Comparison of ENCODE assay signal across 8 cellular contexts in the genomic region with DNA sequence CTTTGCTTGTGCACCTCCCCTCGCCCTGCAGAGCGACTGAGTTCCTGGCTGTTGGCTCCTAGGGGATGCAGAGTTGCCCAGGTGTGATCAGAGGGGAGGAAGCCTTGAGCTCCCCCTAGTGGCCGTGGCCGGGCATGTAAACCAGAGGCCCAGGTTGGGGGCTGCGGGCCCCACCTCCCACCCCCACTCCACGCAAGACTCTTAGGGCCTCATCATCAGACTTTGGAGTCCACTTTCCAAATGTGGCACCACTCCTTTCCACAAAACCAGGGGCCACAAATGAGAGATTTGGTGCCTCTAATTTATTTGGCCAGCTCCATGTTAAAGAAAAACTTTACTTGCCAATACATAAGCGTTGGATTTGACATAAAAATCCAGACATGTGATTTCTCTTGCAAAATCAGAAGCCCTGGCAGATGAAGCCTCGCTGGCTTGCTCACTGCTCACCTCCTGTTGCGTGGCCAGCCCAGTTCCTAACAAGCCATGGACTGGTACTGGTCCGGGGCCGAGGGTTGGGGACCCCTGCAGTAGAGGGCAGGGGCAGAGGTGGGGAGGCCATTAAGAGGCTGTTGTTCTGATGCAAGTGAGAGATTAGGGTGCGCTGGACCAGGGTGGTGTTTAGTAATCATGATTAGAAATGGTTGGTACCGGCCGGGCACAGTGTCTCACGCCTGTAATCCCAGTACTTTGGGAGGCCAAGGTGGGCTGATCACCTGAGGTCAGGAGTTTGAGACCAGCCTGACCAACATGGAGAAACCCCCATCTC. TPM values are rescaled to one million over a fixed set of nuclear protein-coding genes. Genes with fewer than 3 reads are reported as not detected.
DNase-seq lines count a peak whose midpoint lies in the region; ATAC-seq, FAIRE-seq and TF ChIP-seq lines count a peak whose summit lies in the region.

No MANE protein-coding gene starts in this region.

- no peaks in the 10 kb centered on the region for H3K27me3 ChIP-seq in trophoblast cell (ENCODE audit: insufficient read depth, low read length)

- H4K91ac ChIP-seq in trophoblast cell (ENCODE audit: low read depth, low read length), result no peak overlapping the region

- no peaks in the 10 kb centered on the region for H3K9me3 Mint-ChIP-seq in activated T-cell treated with anti-CD3 and anti-CD28 coated beads, Interleukin-2, amount 50 U/mL, for 24 hours

- H2BK5ac ChIP-seq in trophoblast cell (ENCODE audit: low read depth, low read length, poor library complexity), result no peak overlapping the region

- H3K36me3 ChIP-seq in trophoblast cell (ENCODE audit: control insufficient read depth in 1 of 2, insufficient read depth in 2 of 2, low read length in 2 of 2), result no peaks in the 10 kb centered on the region

- no peak overlapping the region for H4K12ac ChIP-seq in trophoblast cell (ENCODE audit: low read depth, low read length)

- no peak overlapping the region for H3K18ac ChIP-seq in trophoblast cell (ENCODE audit: low read length)

- H3K79me1 ChIP-seq in trophoblast cell (ENCODE audit: low read length), result no peaks in the 10 kb centered on the region

- H2BK12ac ChIP-seq in trophoblast cell (ENCODE audit: low read length), result peak overlapping the region; percentile 51

- TF ChIP-seq POLR2A in GM12892 (IDR thresholded peaks at IDR 0.05; ENCODE audit: low read depth, low read length), result no peak

- no peak overlapping the region for H3K4me3 ChIP-seq in fibroblast of villous mesenchyme (ENCODE audit: low read depth, low read length)
- H3K4me3 ChIP-seq in trophoblast cell (ENCODE audit: low read depth, low read length), result no peak overlapping the region

- FAIRE-seq in GM12892 (lab: Jason Lieb, UNC), result peak; percentile 17

- WGBS in trophoblast cell (ENCODE audit: extremely low coverage, insufficient coverage, insufficient read length), result no CpG with 5 or more reads among the region's 15 CpGs

- no peak overlapping the region for H3K27ac Mint-ChIP-seq in activated T-cell treated with anti-CD3 and anti-CD28 coated beads, Interleukin-2, amount 50 U/mL, for 24 hours

- no peaks in the 10 kb centered on the region for H3K79me2 ChIP-seq in trophoblast cell (ENCODE audit: control insufficient read depth, insufficient read depth, low read length, poor library complexity)

- H2AK5ac ChIP-seq in trophoblast cell (ENCODE audit: low read length), result no peak overlapping the region

- no peak overlapping the region for H3K27ac ChIP-seq in trophoblast cell (ENCODE audit: low read depth, low read length)

- H3K4me1 ChIP-seq in trophoblast cell (ENCODE audit: control insufficient read depth in 1 of 2, insufficient read depth in 2 of 2, low read length in 2 of 2), result no peaks in the 10 kb centered on the region

- TF ChIP-seq CTCF in fibroblast of villous mesenchyme (IDR thresholded peaks at IDR 0.05; ENCODE audit: insufficient read depth, low read depth, low read length), result peak; percentile 96

- H3K9ac ChIP-seq in trophoblast cell (ENCODE audit: low read length), result no peak overlapping the region

- H3K4me1 Mint-ChIP-seq in activated T-cell treated with anti-CD3 and anti-CD28 coated beads, Interleukin-2, amount 50 U/mL, for 24 hours (ENCODE audit: low read depth), result no peaks in the 10 kb centered on the region

- H3K4me3 Mint-ChIP-seq in activated T-cell treated with anti-CD3 and anti-CD28 coated beads, Interleukin-2, amount 50 U/mL, for 24 hours, result no peak overlapping the region

- H3K23ac ChIP-seq in trophoblast cell (ENCODE audit: low read length), result no peak overlapping the region

- H4K8ac ChIP-seq in trophoblast cell (ENCODE audit: low read depth, low read length), result no peak overlapping the region

- no peak overlapping the region for H3K4me2 ChIP-seq in trophoblast cell (ENCODE audit: low read length)

- no peak for ATAC-seq in HG03280 (IDR thresholded peaks at IDR 0.05; ENCODE audit: unreplicated experiment)
- ATAC-seq in GM19395 (IDR thresholded peaks at IDR 0.05; ENCODE audit: unreplicated experiment), result no peak

- no peaks in the 10 kb centered on the region for H3K36me3 Mint-ChIP-seq in activated T-cell treated with anti-CD3 and anti-CD28 coated beads, Interleukin-2, amount 50 U/mL, for 24 hours (ENCODE audit: low read depth)

- no peak overlapping the region for H3K14ac ChIP-seq in trophoblast cell (ENCODE audit: low read length)

- H3K4ac ChIP-seq in trophoblast cell (ENCODE audit: low read depth, low read length), result no peak overlapping the region

- no peaks in the 10 kb centered on the region for H3K27me3 Mint-ChIP-seq in activated T-cell treated with anti-CD3 and anti-CD28 coated beads, Interleukin-2, amount 50 U/mL, for 24 hours

- no peak overlapping the region for H2BK120ac ChIP-seq in trophoblast cell (ENCODE audit: insufficient read depth, low read length, poor library complexity)

- peak; percentile 66 for DNase-seq in GM12892 (ENCODE audit: insufficient read length)
- DNase-seq in NCI-H460 (ENCODE audit: extremely low read depth, low read depth), result peak; percentile 30
- peak; percentile 64 for DNase-seq in activated T-cell treated with anti-CD3 and anti-CD28 coated beads, Interleukin-2, amount 50 U/mL, for 24 hours
- peak; percentile 56 for DNase-seq in fibroblast of villous mesenchyme (ENCODE audit: low read depth)
- DNase-seq in trophoblast cell, result peak; percentile 46 to 78
- no peak for DNase-seq in NCI-H1092 treated with DMSO at 0.1 percent for 48 hours (lab: John Stamatoyannopoulos, UW)

- H2AFZ ChIP-seq in trophoblast cell (ENCODE audit: insufficient read depth, low read length, poor library complexity), result no peak overlapping the region

- no peaks in the 10 kb centered on the region for H3K9me3 ChIP-seq in trophoblast cell (ENCODE audit: insufficient read depth, low read depth, low read length)

RNA-seq across cellular contexts. Expression of a gene that starts 28.7 kb away (rescaled TPM):
- polyA plus RNA-seq in GM12892 (2012; ENCODE audit: missing spikeins), result 24.4 TPM
- 2.5 and 4.2 TPM in 2 replicates for total RNA-seq in NCI-H460 (2014; rRNA removed; shearing (Covaris generic))
- polyA plus RNA-seq in NCI-H460 (2014; cell fraction: nucleus; rRNA removed), result 1.8 and 2.2 TPM in 2 replicates
- 4.5 and 8.6 TPM in 2 replicates for total RNA-seq in fibroblast of villous mesenchyme
- 18.4 and 20.0 TPM in 2 replicates for polyA plus RNA-seq in trophoblast cell (2013)
